In genomic region chr10:49408437-49409306, GRCh38 we compare ENCODE assay signal across 11 cellular contexts. TPM values are rescaled to one million over a fixed set of nuclear protein-coding genes. Genes with fewer than 3 reads are reported as not detected.
DNase-seq lines count a peak whose midpoint lies in the region; ATAC-seq and TF ChIP-seq lines count a peak whose summit lies in the region.
"Had no signal": no experiment of that assay in that cellular context is flagged by ENCODE, and none has a peak within 500 bp of the region (broad histone marks: within the 10 kb centered on the region; RNA-seq: fewer than 3 reads in every experiment).

No MANE protein-coding gene starts in this region.

- peak overlapping the region in 1 of 7 donors; percentile 60 for H3K27ac Mint-ChIP-seq in CD14-positive monocyte

- H3K9me3 ChIP-seq in OCI-LY7 (ENCODE audit: low read length): no peaks in the 10 kb centered on the region
- H3K9me3 ChIP-seq in upper lobe of right lung: no peaks in the 10 kb centered on the region

- H3K9me2 ChIP-seq in OCI-LY7 (ENCODE audit: insufficient read depth, low read length): no peaks in the 10 kb centered on the region

- H3K4me3 Mint-ChIP-seq in CD14-positive monocyte: no peak overlapping the region
- H3K4me3 Mint-ChIP-seq: naive thymus-derived CD4-positive, alpha-beta T cell had no signal

- H3K4me1 ChIP-seq in OCI-LY7 (ENCODE audit: insufficient read depth, low read length, poor library complexity, severe bottlenecking) (no peaks in the 10 kb centered on the region), upper lobe of right lung (no peaks in the 10 kb centered on the region)

- H3K36me3 ChIP-seq in OCI-LY7 (ENCODE audit: insufficient read depth, low read length) (no peaks in the 10 kb centered on the region), upper lobe of right lung (no peaks in the 10 kb centered on the region)

- H3K36me3 Mint-ChIP-seq in CD14-positive monocyte: no peaks in the 10 kb centered on the region
- H3K36me3 Mint-ChIP-seq: naive thymus-derived CD4-positive, alpha-beta T cell had no signal

- no peak overlapping the region for H2AFZ ChIP-seq in OCI-LY7 (ENCODE audit: low read length)

- intact Hi-C loops in CD14-positive monocyte (cut with micrococcal nuclease) (loop anchor here in 1 of 2 donors (10.0 kb wide), 1 partner anchor 304 kb away; no protein-coding TSS in a partner anchor), OCI-LY7 (cut with micrococcal nuclease; ENCODE audit: unreplicated experiment) (loop anchor here (5.0 to 10.0 kb wide), 2 partner anchors 426 to 754 kb away; no protein-coding TSS in a partner anchor), upper lobe of right lung (cut with DNase I) (no loop called here)

- TF ChIP-seq CTCF in CD14-positive monocyte (IDR thresholded peaks at IDR 0.05) (peak; percentile 36), GM13977 (IDR thresholded peaks at IDR 0.05; ENCODE audit: extremely low read depth, insufficient read depth, missing control alignments) (peak; percentile 36), OCI-LY7 (conservative IDR thresholded peaks at IDR 0.05; ENCODE audit: low read length) (peak; percentile 85), upper lobe of right lung (IDR thresholded peaks at IDR 0.05) (no peak)

- no peaks in the 10 kb centered on the region for H3K9me3 Mint-ChIP-seq in CD14-positive monocyte
- H3K9me3 Mint-ChIP-seq: naive thymus-derived CD4-positive, alpha-beta T cell had no signal

- BruUV-seq in OCI-LY7 (replicated peaks; lab: Mats Ljungman, UMichigan): no TSS peak

- POLR2A ChIA-PET in OCI-LY7 (lab: Charles Lee): interaction anchor here (0.6 to 1.4 kb wide), 2 partner anchors 103 to 1057 kb away, joined by 4 read pairs; no protein-coding TSS in a partner anchor

- H3K4me3 ChIP-seq in OCI-LY7 (ENCODE audit: low read depth, low read length, poor library complexity, severe bottlenecking) (no peak overlapping the region), upper lobe of right lung (no peak overlapping the region)

- no peaks in the 10 kb centered on the region for H4K20me1 ChIP-seq in OCI-LY7 (ENCODE audit: insufficient read depth, low read length)

- H3K4me1 Mint-ChIP-seq in CD14-positive monocyte: no peaks in the 10 kb centered on the region

- ATAC-seq in GM21529 (IDR thresholded peaks at IDR 0.05; ENCODE audit: unreplicated experiment) (no peak), upper lobe of right lung (no peak), HG03159 (IDR thresholded peaks at IDR 0.05; ENCODE audit: unreplicated experiment) (no peak)

- DNase-seq in CD14-positive monocyte (ENCODE audit: low spot score) (no peak), GM13977 (ENCODE audit: low spot score) (no peak), OCI-LY7 (ENCODE audit: low spot score) (peak; percentile 71), hepatic stellate cell (ENCODE audit: low spot score) (peak; percentile 36), upper lobe of right lung (no peak)
- DNase-seq: hippocampal formation; naive thymus-derived CD4-positive, alpha-beta T cell; NCI-H446 treated with DMSO at 0.1 percent for 48 hours had no signal

- peaks cover 9 to 27% (median 16%) of the 10 kb centered on the region in 3 donors for H3K27me3 Mint-ChIP-seq in CD14-positive monocyte (ENCODE audit: low read depth in 3 of 3)

- no peaks in the 10 kb centered on the region for H3K79me2 ChIP-seq in OCI-LY7 (ENCODE audit: insufficient read depth, low read depth, low read length)

- in situ Hi-C loops in GM13977 (cut with MboI; ENCODE audit: low pct_unique_long_range_greater_than_20kb, low sequenced_read_pairs, unreplicated experiment): no loop called here

- H3K27me3 ChIP-seq in upper lobe of right lung: peaks cover 6% of the 10 kb centered on the region

- no peak overlapping the region for H3K27ac ChIP-seq in OCI-LY7 (ENCODE audit: low read depth, low read length, poor library complexity, severe bottlenecking)
- no peak overlapping the region for H3K27ac ChIP-seq in upper lobe of right lung

- no peak overlapping the region for H3K4me2 ChIP-seq in OCI-LY7 (ENCODE audit: low read length)

- CTCF ChIA-PET in OCI-LY7 (lab: Charles Lee; ENCODE audit: unreplicated experiment): interaction anchor here (0.6 to 2.3 kb wide), 4 partner anchors 100 to 449 kb away, joined by 4 to 14 read pairs (median 8); no protein-coding TSS in a partner anchor

RNA-seq across cellular contexts. Expression of gene DRGX, which starts 12.8 kb away (rescaled TPM):
- not detected for polyA plus RNA-seq in CD14-positive monocyte
- not detected in 2 replicates for total RNA-seq in OCI-LY7 (2014; rRNA removed; shearing (Covaris generic))
- total RNA-seq in OCI-LY7 (2022): not detected in 2 replicates
- not detected for total RNA-seq in upper lobe of right lung
- total RNA-seq: naive thymus-derived CD4-positive, alpha-beta T cell; subcutaneous adipose tissue had no signal
- polyA plus RNA-seq: naive thymus-derived CD4-positive, alpha-beta T cell had no signal

Comparison
In these comparisons a context has a peak if more than half of its experiments do, and no peak if none do; other contexts are left out.
1. DNase-seq: peak in OCI-LY7 (single experiment) and hepatic stellate cell (single experiment); none in CD14-positive monocyte (single experiment), GM13977 (single experiment) and upper lobe of right lung (single experiment).